ENCODE assay signal across 1 cellular context in the genomic region with DNA sequence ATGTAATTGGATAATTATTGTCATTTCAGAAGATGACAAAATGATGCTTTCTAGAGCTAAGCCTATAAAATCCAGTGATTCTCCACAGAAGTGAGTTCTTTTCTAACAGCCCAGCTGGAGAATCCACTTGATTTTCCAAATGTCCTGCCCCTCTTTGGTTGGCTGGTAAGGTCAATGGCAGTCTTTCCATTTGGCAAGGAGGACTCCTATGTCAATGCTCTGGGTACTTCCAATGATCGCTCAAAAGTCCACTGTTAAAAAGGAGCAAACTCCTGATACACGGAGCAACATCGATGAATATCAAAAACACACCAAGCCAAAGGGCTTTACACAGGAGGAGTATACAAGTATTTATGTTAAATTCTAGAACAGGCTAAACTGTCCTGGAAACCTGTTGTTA.
TF ChIP-seq lines count a peak whose summit lies in the region.

No MANE protein-coding gene starts in this region.

TF ChIP-seq in endothelial cell of umbilical vein, 7 proteins besides CTCF, POLR2A, EP300 and RAD21:
- TF ChIP-seq MAX (IDR thresholded peaks at IDR 0.05; ENCODE audit: insufficient read depth, insufficient read length) = no peak
- no peak for TF ChIP-seq POLR2AphosphoS5 (IDR thresholded peaks at IDR 0.05; ENCODE audit: insufficient read depth, low read depth, low read length)
- TF ChIP-seq MYC (IDR thresholded peaks at IDR 0.05; ENCODE audit: low read depth, low read length) = no peak
- no peak for TF ChIP-seq JUN (IDR thresholded peaks at IDR 0.05; ENCODE audit: borderline replicate concordance, insufficient read depth, insufficient read length, low read depth)
- no peak for TF ChIP-seq GATA2 (IDR thresholded peaks at IDR 0.05; ENCODE audit: insufficient read depth, insufficient read length, low read depth, low read length)
- TF ChIP-seq FOS (IDR thresholded peaks at IDR 0.05; ENCODE audit: borderline replicate concordance, insufficient read depth, low read length) = no peak
- TF ChIP-seq EZH2 (IDR thresholded peaks at IDR 0.05; ENCODE audit: borderline replicate concordance, low read depth, low read length, severe bottlenecking) = no peak
TF ChIP-seq in endothelial cell of umbilical vein: peak in this region for 0.
